Comparison of ENCODE assay signal across 8 cellular contexts in the genomic region with DNA sequence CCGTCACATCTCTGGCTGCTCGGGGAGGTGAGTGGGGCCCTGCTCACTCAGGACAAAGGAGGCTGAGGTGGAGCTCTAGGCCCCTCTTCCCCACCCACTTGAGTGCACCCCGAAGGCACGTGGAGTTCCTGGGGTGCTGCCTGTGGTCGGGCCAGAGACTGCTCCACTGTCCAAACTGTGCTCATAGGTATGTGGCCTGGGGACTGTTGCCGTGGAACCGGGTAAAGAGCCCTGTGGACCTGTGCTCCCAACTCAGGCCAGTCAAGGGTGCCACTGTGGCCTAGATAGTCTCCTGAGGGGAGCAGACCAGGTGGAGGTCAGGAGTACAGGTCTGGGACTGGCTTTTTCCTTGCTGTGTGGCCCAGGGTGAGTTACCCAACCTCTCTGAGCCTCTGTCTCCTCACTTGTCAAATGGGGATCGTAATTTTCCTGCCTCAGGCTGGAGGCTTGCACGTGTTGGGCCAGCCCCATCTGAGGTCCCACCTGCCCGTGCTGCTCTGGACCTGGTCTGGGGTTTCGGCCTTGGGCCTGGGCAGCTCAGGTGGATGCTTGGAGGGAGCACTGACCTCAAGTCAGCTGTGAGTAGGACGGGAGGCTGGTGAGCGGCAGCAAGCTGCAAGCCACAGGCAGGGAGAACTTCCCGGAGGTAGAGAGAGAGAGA. TPM values are rescaled to one million over a fixed set of nuclear protein-coding genes. Genes with fewer than 3 reads are reported as not detected.
A peak's percentile ranks its signal among the peaks of the same experiment; 100 is the strongest.
DNase-seq lines count a peak whose midpoint lies in the region; ATAC-seq and TF ChIP-seq lines count a peak whose summit lies in the region.

No MANE protein-coding gene starts in this region.

- H3K27me3 Mint-ChIP-seq in activated T-cell treated with anti-CD3 and anti-CD28 coated beads, Interleukin-2, amount 50 U/mL, for 24 hours = peaks cover 13% of the 10 kb centered on the region
- H3K27me3 Mint-ChIP-seq in activated T-helper 17 cell treated with anti-CD3 and anti-CD28 coated beads, Interleukin-2, amount 50 U/mL, for 72 hours = peaks cover 4% of the 10 kb centered on the region

- H3K9me3 ChIP-seq in thoracic aorta (no peaks in the 10 kb centered on the region), esophagus squamous epithelium (no peaks in the 10 kb centered on the region)

- H3K27ac ChIP-seq in thoracic aorta (no peak overlapping the region), esophagus squamous epithelium (no peak overlapping the region)

- DNase-seq in activated T-cell treated with anti-CD3 and anti-CD28 coated beads, Interleukin-2, amount 50 U/mL, for 24 hours = no peak
- DNase-seq in activated T-cell treated with anti-CD3 and anti-CD28 coated beads, Interleukin-2, amount 50 U/mL, for 48 hours = no peak
- DNase-seq in left colon = peak in 1 of 2 donors; percentile 14
- DNase-seq in thoracic aorta (ENCODE audit: low spot score) = no peak
- DNase-seq in esophagus squamous epithelium (lab: John Stamatoyannopoulos, UW) = no peak
- DNase-seq in mucosa of gallbladder (ENCODE audit: low spot score) = no peak

- H3K4me3 ChIP-seq in thoracic aorta (peak overlapping the region; percentile 47), esophagus squamous epithelium (peak overlapping the region in 2 of 4 donors; percentile 21 to 49)

- no peak for TF ChIP-seq CTCF in thoracic aorta (IDR thresholded peaks at IDR 0.05)
- no peak for TF ChIP-seq CTCF in esophagus squamous epithelium (IDR thresholded peaks at IDR 0.05)

- peak overlapping the region; percentile 49 for H3K4me3 Mint-ChIP-seq in activated T-cell treated with anti-CD3 and anti-CD28 coated beads, Interleukin-2, amount 50 U/mL, for 24 hours
- peak overlapping the region; percentile 74 for H3K4me3 Mint-ChIP-seq in activated T-helper 17 cell treated with anti-CD3 and anti-CD28 coated beads, Interleukin-2, amount 50 U/mL, for 72 hours

- H3K4me1 ChIP-seq in thoracic aorta (ENCODE audit: control insufficient read depth in 1 of 2, low read depth in 2 of 2) (no peaks in the 10 kb centered on the region), esophagus squamous epithelium (peaks cover 0 to 10% (median 4%) of the 10 kb centered on the region in 3 donors)

- H3K36me3 ChIP-seq in thoracic aorta (no peaks in the 10 kb centered on the region), esophagus squamous epithelium (no peaks in the 10 kb centered on the region)

- peak overlapping the region; percentile 85 for H3K27ac Mint-ChIP-seq in activated T-cell treated with anti-CD3 and anti-CD28 coated beads, Interleukin-2, amount 50 U/mL, for 24 hours
- H3K27ac Mint-ChIP-seq in activated T-helper 17 cell treated with anti-CD3 and anti-CD28 coated beads, Interleukin-2, amount 50 U/mL, for 72 hours = peak overlapping the region; percentile 91

- no peaks in the 10 kb centered on the region for H3K36me3 Mint-ChIP-seq in activated T-cell treated with anti-CD3 and anti-CD28 coated beads, Interleukin-2, amount 50 U/mL, for 24 hours (ENCODE audit: low read depth)
- H3K36me3 Mint-ChIP-seq in activated T-helper 17 cell treated with anti-CD3 and anti-CD28 coated beads, Interleukin-2, amount 50 U/mL, for 72 hours (ENCODE audit: low read depth) = no peaks in the 10 kb centered on the region

- intact Hi-C loops in left colon (cut with DNase I, micrococcal nuclease) (no loop called here), esophagus squamous epithelium (cut with DNase I) (no loop called here)

- H3K27me3 ChIP-seq in thoracic aorta (replicated peaks; ENCODE audit: insufficient read depth) = peaks cover 5% of the 10 kb centered on the region
- peaks cover 0 to 44% (median 0%) of the 10 kb centered on the region in 4 donors for H3K27me3 ChIP-seq in esophagus squamous epithelium

- TF ChIP-seq POLR2A in esophagus squamous epithelium (IDR thresholded peaks at IDR 0.05) = no peak

- WGBS in esophagus squamous epithelium, 2 donors = 40 to 80% methylated on average over 1 to 3 of the region's 14 CpGs

- ATAC-seq in activated T-helper 17 cell treated with anti-CD3 and anti-CD28 coated beads, Interleukin-2, amount 50 U/mL, for 72 hours (replicated peaks) = peak; percentile 34
- ATAC-seq in left colon (peak; percentile 16), thoracic aorta (ENCODE audit: insufficient number of reproducible peaks, low FRiP score, low read depth) (no peak), HG02642 (IDR thresholded peaks at IDR 0.05; ENCODE audit: poor library complexity, unreplicated experiment) (no peak)

- H3K9me3 Mint-ChIP-seq in activated T-cell treated with anti-CD3 and anti-CD28 coated beads, Interleukin-2, amount 50 U/mL, for 24 hours = no peaks in the 10 kb centered on the region
- no peaks in the 10 kb centered on the region for H3K9me3 Mint-ChIP-seq in activated T-helper 17 cell treated with anti-CD3 and anti-CD28 coated beads, Interleukin-2, amount 50 U/mL, for 72 hours

- peaks cover 9% of the 10 kb centered on the region for H3K4me1 Mint-ChIP-seq in activated T-cell treated with anti-CD3 and anti-CD28 coated beads, Interleukin-2, amount 50 U/mL, for 24 hours (ENCODE audit: low read depth)
- peaks cover 5% of the 10 kb centered on the region for H3K4me1 Mint-ChIP-seq in activated T-helper 17 cell treated with anti-CD3 and anti-CD28 coated beads, Interleukin-2, amount 50 U/mL, for 72 hours

RNA-seq across cellular contexts. Expression of a gene that starts 12.4 kb away (rescaled TPM):
- not detected for total RNA-seq in activated T-helper 17 cell treated with anti-CD3 and anti-CD28 coated beads, Interleukin-2, amount 50 U/mL, for 72 hours
- total RNA-seq in left colon (not detected), thoracic aorta (not detected), esophagus squamous epithelium (not detected), mucosa of gallbladder (not detected)

RNA-seq across cellular contexts. Expression of a gene that starts 35.6 kb away (rescaled TPM):
- under 1 TPM in 1 of 2 donors, not detected in 1; 0.71 TPM for total RNA-seq in activated T-helper 17 cell treated with anti-CD3 and anti-CD28 coated beads, Interleukin-2, amount 50 U/mL, for 72 hours
- total RNA-seq in left colon (not detected), thoracic aorta (not detected), esophagus squamous epithelium (not detected), mucosa of gallbladder (not detected)

RNA-seq across cellular contexts. Expression of a gene that starts 39.9 kb away (rescaled TPM):
- total RNA-seq in activated T-helper 17 cell treated with anti-CD3 and anti-CD28 coated beads, Interleukin-2, amount 50 U/mL, for 72 hours = under 1 TPM; 0.48 to 0.56 TPM
- under 1 TPM; 0.15 to 0.17 TPM for total RNA-seq in left colon
- total RNA-seq in thoracic aorta = 1 to 10 TPM; 1.1 to 3.2 TPM
- under 1 TPM in 3 of 4 donors, not detected in 1; 0.34 to 0.91 (median 0.76) TPM for total RNA-seq in esophagus squamous epithelium
- 1.7 TPM for total RNA-seq in mucosa of gallbladder

RNA-seq across cellular contexts. Expression of a gene that starts 40.5 kb away (rescaled TPM):
- 10 to 100 TPM; 38.6 to 49.4 TPM for total RNA-seq in activated T-helper 17 cell treated with anti-CD3 and anti-CD28 coated beads, Interleukin-2, amount 50 U/mL, for 72 hours
- total RNA-seq in left colon = 1 to 10 TPM; 3.4 to 5.9 TPM
- total RNA-seq in thoracic aorta = 10 to 100 TPM; 20.6 to 41.2 TPM
- total RNA-seq in esophagus squamous epithelium = 10 to 100 TPM in 3 of 4 donors, 1 to 10 TPM in 1; 7.4 to 14.4 (median 11.0) TPM
- total RNA-seq in mucosa of gallbladder = 18.2 TPM

RNA-seq across cellular contexts. Expression of a gene that starts 44.4 kb away (rescaled TPM):
- under 1 TPM in 1 of 2 donors, not detected in 1; 0.16 TPM for total RNA-seq in activated T-helper 17 cell treated with anti-CD3 and anti-CD28 coated beads, Interleukin-2, amount 50 U/mL, for 72 hours
- under 1 TPM; 0.06 to 0.11 TPM for total RNA-seq in left colon
- total RNA-seq in thoracic aorta = not detected
- total RNA-seq in esophagus squamous epithelium = not detected
- 0.17 TPM for total RNA-seq in mucosa of gallbladder

Comparison
In these comparisons a context has a peak if more than half of its experiments do, and no peak if none do; other contexts are left out.
1. ATAC-seq: peak in activated T-helper 17 cell treated with anti-CD3 and anti-CD28 coated beads, Interleukin-2, amount 50 U/mL, for 72 hours (single experiment) and left colon (single experiment); none in thoracic aorta (single experiment) and HG02642 (single experiment).